Comparison of ENCODE assay signal across 12 cellular contexts in genomic region chr6:135936606-135937005, GRCh38.
DNase-seq lines count a peak whose midpoint lies in the region; ATAC-seq, FAIRE-seq and TF ChIP-seq lines count a peak whose summit lies in the region.
"Had no signal": no experiment of that assay in that cellular context is flagged by ENCODE, and none has a peak within 500 bp of the region (broad histone marks: within the 10 kb centered on the region; RNA-seq: fewer than 3 reads in every experiment).

No MANE protein-coding gene starts in this region.

- H3K27me3 Mint-ChIP-seq in endothelial cell (ENCODE audit: unreplicated experiment), result peaks cover 4% of the 10 kb centered on the region
- H3K27me3 Mint-ChIP-seq: central memory CD8-positive, alpha-beta T cell had no signal

- no peaks in the 10 kb centered on the region for H3K4me1 Mint-ChIP-seq in endothelial cell (ENCODE audit: unreplicated experiment)
- H3K4me1 Mint-ChIP-seq: central memory CD8-positive, alpha-beta T cell had no signal

- H3K4me3 Mint-ChIP-seq in endothelial cell (ENCODE audit: unreplicated experiment), result no peak overlapping the region
- H3K4me3 Mint-ChIP-seq: central memory CD8-positive, alpha-beta T cell had no signal

- FAIRE-seq in frontal cortex (lab: Jason Lieb, UNC), result no peak

- H3K36me3 Mint-ChIP-seq in endothelial cell (ENCODE audit: low read depth, unreplicated experiment), result no peaks in the 10 kb centered on the region

- no peak overlapping the region for H3K27ac Mint-ChIP-seq in endothelial cell (ENCODE audit: unreplicated experiment)

- ATAC-seq in left lobe of liver, result no peak

- TF ChIP-seq CTCF in epithelial cell of proximal tubule (conservative IDR thresholded peaks at IDR 0.05; ENCODE audit: low read depth, low read length), result no peak
- TF ChIP-seq CTCF in endothelial cell (IDR thresholded peaks at IDR 0.05; ENCODE audit: unreplicated experiment), result no peak

- peak; percentile 49 for DNase-seq in DMS 273 treated with DMSO at 0.1 percent for 48 hours (lab: John Stamatoyannopoulos, UW)
- DNase-seq in NCI-H69 (lab: John Stamatoyannopoulos, UW), result peak; percentile 42
- peak; percentile 66 for DNase-seq in epithelial cell of proximal tubule (ENCODE audit: low read depth)
- peak; percentile 97 for DNase-seq in skeletal muscle cell (ENCODE audit: low read depth)
- DNase-seq in frontal cortex (ENCODE audit: low spot score in 2 of 2), result no peak
- DNase-seq in hippocampal formation (lab: John Stamatoyannopoulos, UW), result no peak
- no peak for DNase-seq in left lobe of liver (ENCODE audit: low spot score)
- no peak for DNase-seq in endothelial cell (ENCODE audit: low spot score)
- DNase-seq: activated CD4-positive, alpha-beta T cell treated with anti-CD3 and anti-CD28 coated beads, Interleukin-2, amount 50 U/mL, for 4 hours; ovary; Peyer's patch had no signal

- H3K9me3 Mint-ChIP-seq in endothelial cell (ENCODE audit: unreplicated experiment), result no peaks in the 10 kb centered on the region
- H3K9me3 Mint-ChIP-seq: central memory CD8-positive, alpha-beta T cell had no signal

- H3K4me3 ChIP-seq in epithelial cell of proximal tubule (ENCODE audit: low read depth, low read length) (no peak overlapping the region), skeletal muscle cell (ENCODE audit: low read depth, low read length) (no peak overlapping the region)
- H3K4me3 ChIP-seq: ovary, Peyer's patch had no signal

Comparison
In these comparisons a context has a peak if more than half of its experiments do, and no peak if none do; other contexts are left out.
1. DNase-seq: peak in DMS 273 treated with DMSO at 0.1 percent for 48 hours (single experiment), NCI-H69 (single experiment), epithelial cell of proximal tubule (single experiment) and skeletal muscle cell (single experiment); none in frontal cortex (0 of 2), hippocampal formation (0 of 2), left lobe of liver (single experiment) and endothelial cell (single experiment).